ENCODE assay signal across 1 cellular context in the genomic region with DNA sequence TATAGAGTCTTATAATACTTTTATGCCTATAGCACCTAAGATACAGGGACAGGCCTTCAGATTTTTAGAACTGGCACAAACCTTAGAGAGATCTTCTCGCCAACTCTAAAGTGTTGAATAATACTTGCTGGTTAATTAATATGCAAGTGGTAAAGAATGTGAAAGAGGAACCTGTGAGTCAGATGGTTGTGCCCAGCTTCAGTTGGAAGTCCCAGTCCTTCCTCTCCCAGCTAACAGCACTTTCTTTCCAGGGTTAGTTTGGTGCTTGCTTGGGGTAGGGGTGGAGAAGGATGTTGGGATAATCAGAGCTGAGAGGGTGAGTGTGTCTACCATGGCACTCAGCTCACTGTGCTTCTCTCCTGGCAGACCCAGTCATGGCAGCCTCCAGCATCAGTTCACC.
TF ChIP-seq lines count a peak whose summit lies in the region.

No MANE protein-coding gene starts in this region.

TF ChIP-seq in IMR-90, 13 proteins besides CTCF, POLR2A, EP300 and RAD21:
- TF ChIP-seq RCOR1 (IDR thresholded peaks at IDR 0.05; ENCODE audit: insufficient replicate concordance, low read length): no peak
- TF ChIP-seq MXI1 (IDR thresholded peaks at IDR 0.05; ENCODE audit: borderline replicate concordance, low read depth, low read length): no peak
- no peak for TF ChIP-seq SMC3 (IDR thresholded peaks at IDR 0.05; ENCODE audit: low read depth, low read length)
- no peak for TF ChIP-seq MAFK (IDR thresholded peaks at IDR 0.05; ENCODE audit: low read depth, low read length)
- no peak for TF ChIP-seq RFX5 (IDR thresholded peaks at IDR 0.05; ENCODE audit: low read depth, low read length)
- TF ChIP-seq BHLHE40 (IDR thresholded peaks at IDR 0.05; ENCODE audit: low read depth, low read length): no peak
- no peak for TF ChIP-seq FOS (IDR thresholded peaks at IDR 0.05; ENCODE audit: low read depth, low read length)
- TF ChIP-seq CHD1 (IDR thresholded peaks at IDR 0.05; ENCODE audit: low read depth, low read length): no peak
- no peak for TF ChIP-seq NFE2L2 (IDR thresholded peaks at IDR 0.05; ENCODE audit: low read depth, low read length)
